In the genomic region with DNA sequence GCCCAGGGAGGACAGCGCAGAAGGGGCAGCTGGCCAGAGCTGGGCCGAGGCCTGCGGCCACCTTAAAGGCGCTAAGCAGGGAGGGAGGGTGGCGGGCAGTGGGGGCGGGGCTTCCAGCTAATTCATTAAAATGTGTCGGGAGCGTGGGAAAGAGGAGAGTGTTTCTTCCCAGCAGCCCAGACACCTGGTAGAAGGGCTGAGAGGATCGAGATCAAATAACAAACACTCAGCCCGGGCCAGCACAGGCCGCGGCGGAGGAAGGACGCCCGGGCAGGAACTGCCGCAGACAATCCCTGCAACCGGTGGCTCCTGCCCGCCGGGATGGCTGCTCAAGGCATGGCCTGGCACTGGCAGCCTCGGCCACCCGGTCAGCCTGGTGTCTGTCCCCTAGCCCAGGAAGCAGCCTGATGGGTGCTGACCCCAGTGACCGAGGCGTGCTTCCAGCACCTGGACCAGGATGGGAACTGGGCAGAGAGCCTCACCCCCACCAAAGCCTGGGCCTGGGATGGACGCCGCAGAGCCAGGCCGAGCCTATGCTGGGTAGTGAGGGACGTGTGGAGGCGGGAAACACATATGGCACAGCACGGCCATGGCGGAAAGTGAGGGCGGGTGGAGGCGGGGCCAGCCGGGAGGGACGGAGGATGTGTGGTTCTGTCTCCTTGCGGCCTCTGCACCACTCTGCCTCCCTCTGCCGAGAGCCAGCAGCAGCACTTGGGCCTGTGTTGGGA, we compare ENCODE assay signal across 8 cellular contexts. TPM values are rescaled to one million over a fixed set of nuclear protein-coding genes. Genes with fewer than 3 reads are reported as not detected.
DNase-seq lines count a peak whose midpoint lies in the region; ATAC-seq, FAIRE-seq and TF ChIP-seq lines count a peak whose summit lies in the region.

No MANE protein-coding gene starts in this region.

- peak in 1 of 2 experiments; percentile 70 for DNase-seq in A549 (ENCODE audit: low read depth in 1 of 2, low spot score in 1 of 2)
- peak; percentile 82 for DNase-seq in Karpas-422
- DNase-seq in activated CD4-positive, alpha-beta T cell treated with anti-CD3 and anti-CD28 coated beads for 4 hours, result peak; percentile 51 to 54
- DNase-seq in ecto neural progenitor cell (ENCODE audit: low spot score), result peak; percentile 83
- peak; percentile 17 for DNase-seq in myocyte (ENCODE audit: low read depth)
- no peak for DNase-seq in hippocampal formation (lab: John Stamatoyannopoulos, UW)

- CTCF ChIA-PET in A549 (lab: Yijun Ruan, JAX), result interaction anchor here (0.9 to 4.4 kb wide), 4 partner anchors 8 to 117 kb away, joined by 3 to 51 read pairs (median 4); partner anchors contain the start of genes EXD3 and NOXA1

- no peaks in the 10 kb centered on the region for H4K20me1 ChIP-seq in Karpas-422 (ENCODE audit: insufficient read depth, low read depth, low read length)

- H3K4me1 ChIP-seq in A549 (peaks cover 16% of the 10 kb centered on the region), Karpas-422 (ENCODE audit: low read length) (peaks cover 11% of the 10 kb centered on the region)

- H3K4me2 ChIP-seq in A549, result no peak overlapping the region
- no peak overlapping the region for H3K4me2 ChIP-seq in Karpas-422 (ENCODE audit: low read depth, low read length, poor library complexity, severe bottlenecking)

- peak overlapping the region in 1 of 2 experiments; percentile 45; a peak in 3 of 6 replicates for H3K27ac ChIP-seq in A549
- H3K27ac ChIP-seq in Karpas-422 (ENCODE audit: low read length), result no peak overlapping the region
- peak overlapping the region; percentile 33 for H3K27ac ChIP-seq in temporal lobe (ENCODE audit: low read depth, low read length)

- H3K9ac ChIP-seq in Karpas-422 (ENCODE audit: low read length), result no peak overlapping the region

- H3K4me3 ChIP-seq in A549 (no peak overlapping the region), Karpas-422 (ENCODE audit: low read length) (no peak overlapping the region)

- no peaks in the 10 kb centered on the region for H3K27me3 ChIP-seq in Karpas-422 (ENCODE audit: low read length)

- TF ChIP-seq EP300 in A549 (IDR thresholded peaks at IDR 0.05), result no peak

- H3K9me2 ChIP-seq in Karpas-422 (replicated peaks; ENCODE audit: insufficient read depth, low read length), result no peaks in the 10 kb centered on the region

- no peak for FAIRE-seq in A549 (lab: Jason Lieb, UNC)

- H3K36me3 ChIP-seq in Karpas-422 (ENCODE audit: insufficient read depth, low read length), result no peaks in the 10 kb centered on the region

- POLR2A ChIA-PET in A549 (lab: Yijun Ruan, JAX), result no interaction called here

- no peaks in the 10 kb centered on the region for H3K9me3 ChIP-seq in A549
- H3K9me3 ChIP-seq in Karpas-422 (ENCODE audit: low read length), result no peaks in the 10 kb centered on the region

- no peaks in the 10 kb centered on the region for H3K79me2 ChIP-seq in Karpas-422 (ENCODE audit: low read length)

- H2AFZ ChIP-seq in Karpas-422 (ENCODE audit: low read length), result no peak overlapping the region

- TF ChIP-seq RAD21 in A549 (conservative IDR thresholded peaks at IDR 0.05 in 1 of 2, IDR thresholded peaks at IDR 0.05 in 1 of 2), result no peak

- peak; percentile 21 to 67; a peak in 3 of 6 replicates for ATAC-seq in A549
- ATAC-seq in HG03175 (IDR thresholded peaks at IDR 0.05; ENCODE audit: unreplicated experiment), result no peak

- TF ChIP-seq CTCF in A549 (IDR thresholded peaks at IDR 0.05), result no peak

- TF ChIP-seq POLR2A in A549 (IDR thresholded peaks at IDR 0.05; ENCODE audit: low read length), result no peak

- WGBS in A549 (ENCODE audit: missing lambda C conversion rate), result 79% methylated on average over 22 of the region's 36 CpGs

TF ChIP-seq in A549, 52 proteins besides CTCF, POLR2A, EP300 and RAD21:
- TF ChIP-seq, protein P1, sequence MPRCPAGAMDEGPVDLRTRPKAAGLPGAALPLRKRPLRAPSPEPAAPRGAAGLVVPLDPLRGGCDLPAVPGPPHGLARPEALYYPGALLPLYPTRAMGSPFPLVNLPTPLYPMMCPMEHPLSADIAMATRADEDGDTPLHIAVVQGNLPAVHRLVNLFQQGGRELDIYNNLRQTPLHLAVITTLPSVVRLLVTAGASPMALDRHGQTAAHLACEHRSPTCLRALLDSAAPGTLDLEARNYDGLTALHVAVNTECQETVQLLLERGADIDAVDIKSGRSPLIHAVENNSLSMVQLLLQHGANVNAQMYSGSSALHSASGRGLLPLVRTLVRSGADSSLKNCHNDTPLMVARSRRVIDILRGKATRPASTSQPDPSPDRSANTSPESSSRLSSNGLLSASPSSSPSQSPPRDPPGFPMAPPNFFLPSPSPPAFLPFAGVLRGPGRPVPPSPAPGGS (IDR thresholded peaks at IDR 0.05), result no peak
- no peak for TF ChIP-seq RARB (CRISPR knock-in tag; IDR thresholded peaks at IDR 0.05)
- TF ChIP-seq FOSL2 (IDR thresholded peaks at IDR 0.05), result no peak
- TF ChIP-seq FOSL2 (CRISPR knock-in tag; IDR thresholded peaks at IDR 0.05), result no peak
- no peak for TF ChIP-seq ZC3H11A (IDR thresholded peaks at IDR 0.05)
- no peak for TF ChIP-seq POLR2AphosphoS2 (conservative IDR thresholded peaks at IDR 0.05; ENCODE audit: low read length)

RNA-seq across cellular contexts. Expression of gene NRARP, which starts 3.2 kb away (rescaled TPM):
- 3.2 and 5.1 TPM in 2 replicates for polyA plus RNA-seq in A549 (2011; rRNA removed)
- 9.0 and 17.2 TPM in 2 replicates for polyA plus RNA-seq in A549 (2012; cell fraction: cytosol; rRNA removed)
- 17.0 and 17.5 TPM in 2 replicates for polyA plus RNA-seq in A549 (2012; cell fraction: nucleus; rRNA removed)
- polyA plus RNA-seq in A549 (2017; fragmentation: RNase III; extraction: RNeasy Plus Mini Kit Qiagen cat#74134 plus additional on column Dnase treatment), result 1.3 to 1.4 TPM (median 1.3 TPM) in 3 replicates
- polyA minus RNA-seq in A549 (2011; rRNA and poly(A)+ RNA removed), result 1.3 and 2.8 TPM in 2 replicates
- 1.4 and 1.8 TPM in 2 replicates for total RNA-seq in Karpas-422 (2014; rRNA removed; shearing (Covaris generic); ENCODE audit: low replicate concordance)
- 1.2 and 2.0 TPM in 2 replicates for total RNA-seq in myocyte
- polyA plus RNA-seq in myocyte (2012), result 0.09 TPM
- 2.7 TPM for total RNA-seq in temporal lobe

RNA-seq across cellular contexts. Expression of gene TOR4A, which starts 27.7 kb away (rescaled TPM):
- polyA plus RNA-seq in A549 (2011; rRNA removed), result 8.7 and 9.8 TPM in 2 replicates
- 10.9 and 17.9 TPM in 2 replicates for polyA plus RNA-seq in A549 (2012; cell fraction: cytosol; rRNA removed)
- 23.3 and 38.1 TPM in 2 replicates for polyA plus RNA-seq in A549 (2012; cell fraction: nucleus; rRNA removed)
- polyA plus RNA-seq in A549 (2017; fragmentation: RNase III; extraction: RNeasy Plus Mini Kit Qiagen cat#74134 plus additional on column Dnase treatment), result 15.6 to 18.6 TPM (median 17.5 TPM) in 3 replicates
- 7.4 and 10.4 TPM in 2 replicates for polyA minus RNA-seq in A549 (2011; rRNA and poly(A)+ RNA removed)
- total RNA-seq in Karpas-422 (2014; rRNA removed; shearing (Covaris generic); ENCODE audit: low replicate concordance), result 8.8 and 19.2 TPM in 2 replicates
- 1.1 and 3.6 TPM in 2 replicates for total RNA-seq in myocyte
- polyA plus RNA-seq in myocyte (2012), result 0.78 TPM
- total RNA-seq in temporal lobe, result 0.49 TPM

RNA-seq across cellular contexts. Expression of gene NELFB, which starts 50.1 kb away (rescaled TPM):
- polyA plus RNA-seq in A549 (2011; rRNA removed), result 31.8 and 33.8 TPM in 2 replicates
- 81.9 and 98.3 TPM in 2 replicates for polyA plus RNA-seq in A549 (2012; cell fraction: cytosol; rRNA removed)
- polyA plus RNA-seq in A549 (2012; cell fraction: nucleus; rRNA removed), result 92.5 and 112 TPM in 2 replicates
- 44.4 to 46.3 TPM (median 45.3 TPM) in 3 replicates for polyA plus RNA-seq in A549 (2017; fragmentation: RNase III; extraction: RNeasy Plus Mini Kit Qiagen cat#74134 plus additional on column Dnase treatment)
- polyA minus RNA-seq in A549 (2011; rRNA and poly(A)+ RNA removed), result 23.6 and 32.9 TPM in 2 replicates
- total RNA-seq in Karpas-422 (2014; rRNA removed; shearing (Covaris generic); ENCODE audit: low replicate concordance), result 17.8 and 42.7 TPM in 2 replicates
- 37.3 and 48.3 TPM in 2 replicates for total RNA-seq in myocyte
- 53.0 TPM for polyA plus RNA-seq in myocyte (2012)
- total RNA-seq in temporal lobe, result 32.2 TPM

RNA-seq across cellular contexts. Expression of gene STPG3, which starts 54.1 kb away (rescaled TPM):
- not detected in 2 replicates for polyA plus RNA-seq in A549 (2011; rRNA removed)
- not detected in 2 replicates for polyA plus RNA-seq in A549 (2012; cell fraction: cytosol; rRNA removed)
- not detected in 2 replicates for polyA plus RNA-seq in A549 (2012; cell fraction: nucleus; rRNA removed)
- not detected in 3 replicates for polyA plus RNA-seq in A549 (2017; fragmentation: RNase III; extraction: RNeasy Plus Mini Kit Qiagen cat#74134 plus additional on column Dnase treatment)
- polyA minus RNA-seq in A549 (2011; rRNA and poly(A)+ RNA removed), result not detected in 2 replicates
- total RNA-seq in Karpas-422 (2014; rRNA removed; shearing (Covaris generic); ENCODE audit: low replicate concordance), result 0.61 and 0.86 TPM in 2 replicates
- total RNA-seq in myocyte, result not detected in 2 replicates
- polyA plus RNA-seq in myocyte (2012), result 0.42 TPM
- not detected for total RNA-seq in temporal lobe

Comparison
In these comparisons a context has a peak if more than half of its experiments do, and no peak if none do; other contexts are left out.
1. DNase-seq: peak in Karpas-422 (single experiment), activated CD4-positive, alpha-beta T cell treated with anti-CD3 and anti-CD28 coated beads for 4 hours (2 of 2), ecto neural progenitor cell (single experiment) and myocyte (single experiment); none in hippocampal formation (0 of 2).